ENCODE assay signal across 15 cellular contexts in the genomic region with DNA sequence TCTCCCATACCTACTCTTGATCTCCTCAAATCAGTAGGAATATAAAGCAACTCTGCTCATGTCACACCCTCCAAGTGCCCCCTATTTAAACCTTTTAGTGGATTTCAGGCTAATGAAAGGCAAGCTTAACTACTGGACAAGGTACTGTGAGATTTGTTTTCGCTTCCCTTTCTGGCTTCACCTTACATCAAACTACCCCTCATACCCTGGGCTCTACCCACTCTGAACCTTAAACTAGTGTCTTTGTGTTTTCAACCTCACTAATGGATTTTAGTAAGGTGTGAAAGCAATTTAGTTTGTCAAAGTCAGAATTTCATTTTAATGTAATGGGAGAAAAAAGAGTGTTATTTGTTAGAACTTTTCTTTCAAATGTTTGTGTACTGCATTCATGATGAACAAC.
"Had no signal": no experiment of that assay in that cellular context is flagged by ENCODE, and none has a peak within 500 bp of the region (broad histone marks: within the 10 kb centered on the region; RNA-seq: fewer than 3 reads in every experiment).

No MANE protein-coding gene starts in this region.

- H3K27me3 Mint-ChIP-seq: type B pancreatic cell had no signal

- H3K4me1 Mint-ChIP-seq: natural killer cell had no signal

- FAIRE-seq: bronchial epithelial cell, frontal cortex, pancreas had no signal

- H3K4me3 Mint-ChIP-seq: mesothelial cell of epicardium, natural killer cell, type B pancreatic cell had no signal

- H3K27ac Mint-ChIP-seq: mesothelial cell of epicardium, natural killer cell, type B pancreatic cell had no signal

- H3K36me3 Mint-ChIP-seq: mesothelial cell of epicardium, natural killer cell, type B pancreatic cell had no signal

- ATAC-seq: natural killer cell, pancreas, psoas muscle had no signal

- DNase-seq: activated naive CD4-positive, alpha-beta T cell treated with Interleukin-2 at 50 U/mL for 16 hours; amygdala; colonic mucosa; hippocampal formation; left ventricle myocardium inferior; natural killer cell; psoas muscle; spleen; stimulated activated CD4-positive, alpha-beta T cell treated with anti-CD3 and anti-CD28 coated beads, Interleukin-4, amount 100 ng/mL, for 24 hours; stimulated activated naive CD4-positive, alpha-beta T cell treated with Interleukin-2 at 50 U/mL for 16 hours had no signal

- H3K9me3 Mint-ChIP-seq: mesothelial cell of epicardium, type B pancreatic cell had no signal
